9 cellular contexts compared by ENCODE assay signal in the genomic region with DNA sequence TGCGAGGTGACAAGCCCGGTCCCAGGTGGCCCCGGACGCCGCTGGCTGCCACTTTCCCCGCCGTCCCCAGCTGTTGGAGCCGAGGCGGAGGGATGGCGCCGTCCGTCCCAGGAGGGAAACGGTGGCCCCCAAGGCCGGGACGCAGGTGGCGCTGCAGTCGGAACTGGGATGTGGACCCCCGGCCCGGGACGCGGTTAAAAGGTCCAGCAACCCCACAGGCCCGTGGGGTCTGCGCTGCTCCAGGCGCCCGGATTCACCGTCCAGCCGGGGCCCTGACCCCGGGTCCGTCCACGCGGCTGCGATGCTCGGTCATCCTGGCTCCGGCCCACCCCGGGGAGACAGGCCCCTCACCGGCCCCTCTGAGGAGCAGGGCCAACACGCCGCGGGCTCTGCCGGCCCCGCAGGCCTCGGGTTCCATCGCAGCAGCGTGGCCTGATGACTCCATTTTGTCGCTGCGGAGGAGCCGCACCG. TPM values are rescaled to one million over a fixed set of nuclear protein-coding genes. Genes with fewer than 3 reads are reported as not detected.
DNase-seq lines count a peak whose midpoint lies in the region; ATAC-seq and TF ChIP-seq lines count a peak whose summit lies in the region.
"Had no signal": no experiment of that assay in that cellular context is flagged by ENCODE, and none has a peak within 500 bp of the region (broad histone marks: within the 10 kb centered on the region; RNA-seq: fewer than 3 reads in every experiment).

No MANE protein-coding gene starts in this region.

- H3K9me3 Mint-ChIP-seq in activated naive CD4-positive, alpha-beta T cell treated with anti-CD3 and anti-CD28 coated beads, Interleukin-2, amount 50 U/mL, for 24 hours, result no peaks in the 10 kb centered on the region
- H3K9me3 Mint-ChIP-seq in activated naive CD4-positive, alpha-beta T cell treated with anti-CD3 and anti-CD28 coated beads, Interleukin-2, amount 50 U/mL, for 72 hours, result no peaks in the 10 kb centered on the region
- peaks cover 2% of the 10 kb centered on the region for H3K9me3 Mint-ChIP-seq in memory B cell
- H3K9me3 Mint-ChIP-seq: stimulated activated naive CD8-positive, alpha-beta T cell treated with anti-CD3 and anti-CD28 coated beads, Interleukin-15, Interleukin-2, amounts not matched to agents 100 ng/mL and 50 ng/mL, for 24 hours had no signal

- H3K4me3 Mint-ChIP-seq in activated naive CD4-positive, alpha-beta T cell treated with anti-CD3 and anti-CD28 coated beads, Interleukin-2, amount 50 U/mL, for 24 hours, result peak overlapping the region; percentile 84
- H3K4me3 Mint-ChIP-seq in memory B cell, result peak overlapping the region; percentile 85

- no peak overlapping the region for H3K27ac Mint-ChIP-seq in activated naive CD4-positive, alpha-beta T cell treated with anti-CD3 and anti-CD28 coated beads, Interleukin-2, amount 50 U/mL, for 24 hours
- H3K27ac Mint-ChIP-seq in activated naive CD4-positive, alpha-beta T cell treated with anti-CD3 and anti-CD28 coated beads, Interleukin-2, amount 50 U/mL, for 72 hours, result no peak overlapping the region
- H3K27ac Mint-ChIP-seq in memory B cell, result no peak overlapping the region

- no peak overlapping the region for H3K27ac ChIP-seq in thymus (ENCODE audit: low read depth)

- H3K4me3 ChIP-seq in choroid plexus epithelial cell (ENCODE audit: low read depth, low read length), result peak overlapping the region; percentile 44
- H3K4me3 ChIP-seq in thymus (ENCODE audit: low read length), result peak overlapping the region; percentile 43

- H3K27me3 Mint-ChIP-seq in activated naive CD4-positive, alpha-beta T cell treated with anti-CD3 and anti-CD28 coated beads, Interleukin-2, amount 50 U/mL, for 24 hours, result peaks cover 1% of the 10 kb centered on the region
- H3K27me3 Mint-ChIP-seq in memory B cell, result peaks cover 2% of the 10 kb centered on the region
- H3K27me3 Mint-ChIP-seq: stimulated activated naive CD8-positive, alpha-beta T cell treated with anti-CD3 and anti-CD28 coated beads, Interleukin-15, Interleukin-2, amounts not matched to agents 100 ng/mL and 50 ng/mL, for 24 hours had no signal

- H3K27me3 ChIP-seq in thymus (ENCODE audit: control insufficient read depth, insufficient read depth), result peaks cover 3% of the 10 kb centered on the region

- H3K9me3 ChIP-seq in thymus (ENCODE audit: control insufficient read depth), result no peaks in the 10 kb centered on the region

- WGBS in thymus, result 87% methylated on average over 48 of the region's 48 CpGs

- H3K36me3 ChIP-seq in thymus (ENCODE audit: control insufficient read depth, insufficient read depth), result no peaks in the 10 kb centered on the region

- no peak for DNase-seq in activated naive CD4-positive, alpha-beta T cell treated with anti-CD3 and anti-CD28 coated beads, Interleukin-2, amount 50 U/mL, for 72 hours (ENCODE audit: low spot score in 2 of 2)
- DNase-seq in choroid plexus epithelial cell (ENCODE audit: low read depth), result no peak
- DNase-seq in memory B cell (ENCODE audit: low spot score in 2 of 2), result no peak
- DNase-seq in NCI-H446 (lab: John Stamatoyannopoulos, UW), result no peak

- no peak for ATAC-seq in activated naive CD4-positive, alpha-beta T cell treated with anti-CD3 and anti-CD28 coated beads, Interleukin-2, amount 50 U/mL, for 72 hours
- ATAC-seq in memory B cell (ENCODE audit: low read depth) (peak; percentile 28), GM21528 (IDR thresholded peaks at IDR 0.05; ENCODE audit: low FRiP score, unreplicated experiment) (no peak), HG03354 (IDR thresholded peaks at IDR 0.05; ENCODE audit: poor library complexity, severe bottlenecking, unreplicated experiment) (no peak)

- H3K36me3 Mint-ChIP-seq in activated naive CD4-positive, alpha-beta T cell treated with anti-CD3 and anti-CD28 coated beads, Interleukin-2, amount 50 U/mL, for 24 hours, result no peaks in the 10 kb centered on the region
- H3K36me3 Mint-ChIP-seq in activated naive CD4-positive, alpha-beta T cell treated with anti-CD3 and anti-CD28 coated beads, Interleukin-2, amount 50 U/mL, for 72 hours, result no peaks in the 10 kb centered on the region
- no peaks in the 10 kb centered on the region for H3K36me3 Mint-ChIP-seq in memory B cell

- TF ChIP-seq CTCF in choroid plexus epithelial cell (conservative IDR thresholded peaks at IDR 0.05; ENCODE audit: low read depth, low read length), result no peak

- H3K4me1 ChIP-seq in thymus (ENCODE audit: control insufficient read depth, insufficient read depth, low read length), result peaks cover 2% of the 10 kb centered on the region

- H3K4me1 Mint-ChIP-seq in activated naive CD4-positive, alpha-beta T cell treated with anti-CD3 and anti-CD28 coated beads, Interleukin-2, amount 50 U/mL, for 24 hours, result peaks cover 4% of the 10 kb centered on the region
- peaks cover 3% of the 10 kb centered on the region for H3K4me1 Mint-ChIP-seq in memory B cell

RNA-seq across cellular contexts. Expression of gene TMEM18, which starts 41.0 kb away (rescaled TPM):
- total RNA-seq in activated naive CD4-positive, alpha-beta T cell treated with anti-CD3 and anti-CD28 coated beads, Interleukin-2, amount 50 U/mL, for 72 hours, result 10 to 100 TPM; 27.0 to 36.9 TPM
- polyA plus RNA-seq in thymus, result 25.0 TPM
